ENCODE assay signal across 30 cellular contexts in genomic region chr11:27611946-27612455, GRCh38.
"Had no signal": no experiment of that assay in that cellular context is flagged by ENCODE, and none has a peak within 500 bp of the region (broad histone marks: within the 10 kb centered on the region; RNA-seq: fewer than 3 reads in every experiment).

No MANE protein-coding gene starts in this region.

- H3K4me2 ChIP-seq: hepatocyte had no signal

- H3K4me1 Mint-ChIP-seq: activated naive CD8-positive, alpha-beta T cell treated with anti-CD3 and anti-CD28 coated beads for 36 hours; stimulated activated effector memory CD8-positive, alpha-beta T cell treated with anti-CD3 and anti-CD28 coated beads, Interleukin-12 subunit alpha, Interleukin-12 subunit beta, amount 100 ng/mL, for 72 hours had no signal

- H3K27me3 ChIP-seq: adrenal gland, ascending aorta, gastrocnemius medialis, hepatocyte, neutrophil, ovary, right lobe of liver had no signal

- H3K36me3 Mint-ChIP-seq: brain; stimulated activated effector memory CD8-positive, alpha-beta T cell treated with anti-CD3 and anti-CD28 coated beads, Interleukin-12 subunit alpha, Interleukin-12 subunit beta, amount 100 ng/mL, for 72 hours had no signal

- H3K36me3 ChIP-seq: adrenal gland, ascending aorta, gastrocnemius medialis, neutrophil, ovary, right lobe of liver, thoracic aorta had no signal

- H3K9me3 ChIP-seq: adrenal gland, ascending aorta, gastrocnemius medialis, neutrophil, ovary, right lobe of liver, thoracic aorta had no signal

- H3K9me3 Mint-ChIP-seq: activated naive CD4-positive, alpha-beta T cell treated with anti-CD3 and anti-CD28 coated beads for 36 hours; activated naive CD8-positive, alpha-beta T cell treated with anti-CD3 and anti-CD28 coated beads for 36 hours; brain; nephron progenitor cell; stimulated activated effector memory CD8-positive, alpha-beta T cell treated with anti-CD3 and anti-CD28 coated beads, Interleukin-12 subunit alpha, Interleukin-12 subunit beta, amount 100 ng/mL, for 72 hours; stimulated activated naive CD8-positive, alpha-beta T cell treated with anti-CD3 and anti-CD28 coated beads, Interleukin-15, Interleukin-2, amounts not matched to agents 100 ng/mL and 50 ng/mL, for 24 hours had no signal

- H3K27me3 Mint-ChIP-seq: activated naive CD8-positive, alpha-beta T cell treated with anti-CD3 and anti-CD28 coated beads for 36 hours; stimulated activated naive CD8-positive, alpha-beta T cell treated with anti-CD3 and anti-CD28 coated beads, Interleukin-15, Interleukin-2, amounts not matched to agents 100 ng/mL and 50 ng/mL, for 24 hours had no signal

- DNase-seq: activated CD4-positive, alpha-beta T cell treated with anti-CD3 and anti-CD28 coated beads for 4 hours; activated CD4-positive, alpha-beta T cell treated with anti-CD3 and anti-CD28 coated beads, Interleukin-2, amount 50 U/mL, for 4 hours; activated naive CD4-positive, alpha-beta T cell treated with anti-CD3 and anti-CD28 coated beads for 36 hours; activated naive CD8-positive, alpha-beta T cell treated with anti-CD3 and anti-CD28 coated beads for 36 hours; activated T-cell treated with anti-CD3 and anti-CD28 coated beads for 4 hours; activated T-cell treated with anti-CD3 and anti-CD28 coated beads, Interleukin-2, amount 50 U/mL, for 72 hours; adrenal gland; cortex of kidney; gastrocnemius medialis; glutamatergic neuron; left cardiac atrium; left ventricle myocardium superior; nephron progenitor cell; ovary; right lobe of liver; stimulated activated CD4-positive, alpha-beta T cell treated with anti-CD3 and anti-CD28 coated beads, Interleukin-12 subunit alpha, Interleukin-12 subunit beta, amount 100 ng/mL, for 4 hours; stimulated activated CD4-positive, alpha-beta T cell treated with anti-CD3 and anti-CD28 coated beads, Interleukin-4, amount 100 ng/mL, for 1 hour had no signal

- ATAC-seq: activated T-cell treated with anti-CD3 and anti-CD28 coated beads, Interleukin-2, amount 50 U/mL, for 72 hours; esophagus mucosa; gastrocnemius medialis; left cardiac atrium; left ventricle myocardium superior; right lobe of liver; stimulated activated effector memory CD8-positive, alpha-beta T cell treated with anti-CD3 and anti-CD28 coated beads, Interleukin-12 subunit alpha, Interleukin-12 subunit beta, amount 100 ng/mL, for 72 hours had no signal

- H3K27ac ChIP-seq: adrenal gland, ascending aorta, gastrocnemius medialis, hepatocyte, neutrophil, ovary, right lobe of liver, skin epidermis, thoracic aorta had no signal

- H3K4me3 Mint-ChIP-seq: activated naive CD4-positive, alpha-beta T cell treated with anti-CD3 and anti-CD28 coated beads for 36 hours; activated naive CD8-positive, alpha-beta T cell treated with anti-CD3 and anti-CD28 coated beads for 36 hours; activated T-cell treated with anti-CD3 and anti-CD28 coated beads, Interleukin-2, amount 50 U/mL, for 72 hours; brain; nephron progenitor cell; stimulated activated effector memory CD8-positive, alpha-beta T cell treated with anti-CD3 and anti-CD28 coated beads, Interleukin-12 subunit alpha, Interleukin-12 subunit beta, amount 100 ng/mL, for 72 hours; stimulated activated naive CD8-positive, alpha-beta T cell treated with anti-CD3 and anti-CD28 coated beads, Interleukin-15, Interleukin-2, amounts not matched to agents 100 ng/mL and 50 ng/mL, for 24 hours had no signal

- H3K4me3 ChIP-seq: adrenal gland, ascending aorta, gastrocnemius medialis, hepatocyte, ovary, right lobe of liver, skin epidermis, thoracic aorta had no signal

- H3K27ac Mint-ChIP-seq: activated naive CD4-positive, alpha-beta T cell treated with anti-CD3 and anti-CD28 coated beads for 36 hours; activated naive CD8-positive, alpha-beta T cell treated with anti-CD3 and anti-CD28 coated beads for 36 hours; activated T-cell treated with anti-CD3 and anti-CD28 coated beads, Interleukin-2, amount 50 U/mL, for 72 hours; brain; nephron progenitor cell; progenitor cell of endocrine pancreas; stimulated activated effector memory CD8-positive, alpha-beta T cell treated with anti-CD3 and anti-CD28 coated beads, Interleukin-12 subunit alpha, Interleukin-12 subunit beta, amount 100 ng/mL, for 72 hours; stimulated activated naive CD8-positive, alpha-beta T cell treated with anti-CD3 and anti-CD28 coated beads, Interleukin-15, Interleukin-2, amounts not matched to agents 100 ng/mL and 50 ng/mL, for 24 hours had no signal

- H3K4me1 ChIP-seq: adrenal gland, ascending aorta, gastrocnemius medialis, right lobe of liver had no signal

- H3K79me2 ChIP-seq: hepatocyte had no signal

- FAIRE-seq: endothelial cell of umbilical vein, keratinocyte, urothelium cell line had no signal

- H2AFZ ChIP-seq: hepatocyte had no signal
